In genomic region chr15:64466408-64467116, GRCh38 we compare ENCODE assay signal across 14 cellular contexts. TPM values are rescaled to one million over a fixed set of nuclear protein-coding genes. Genes with fewer than 3 reads are reported as not detected.
A peak's percentile ranks its signal among the peaks of the same experiment; 100 is the strongest.
DNase-seq lines count a peak whose midpoint lies in the region; ATAC-seq, FAIRE-seq and TF ChIP-seq lines count a peak whose summit lies in the region.
"Had no signal": no experiment of that assay in that cellular context is flagged by ENCODE, and none has a peak within 500 bp of the region (broad histone marks: within the 10 kb centered on the region; RNA-seq: fewer than 3 reads in every experiment).

No MANE protein-coding gene starts in this region.

- no peak for FAIRE-seq in small intestine (lab: Jason Lieb, UNC)

- H3K27ac ChIP-seq in GM23338 (ENCODE audit: low read depth) (peak overlapping the region; percentile 68; the same call in 1 of the 2 replicates), lower lobe of right lung (peak overlapping the region; percentile 9), small intestine (ENCODE audit: low read depth in 1 of 2, low read length in 1 of 2) (no peak overlapping the region), RWPE1 (no peak overlapping the region)
- H3K27ac ChIP-seq: BLaER1 had no signal

- H3K4me3 ChIP-seq in GM23338, result no peak overlapping the region
- H3K4me3 ChIP-seq in lower lobe of right lung, result no peak overlapping the region
- H3K4me3 ChIP-seq in small intestine (ENCODE audit: low read depth in 1 of 2, low read length in 2 of 2), result no peak overlapping the region
- H3K4me3 ChIP-seq: BLaER1 had no signal

- ATAC-seq in GM23338, result peak; percentile 65
- no peak for ATAC-seq in activated T-helper 17 cell treated with anti-CD3 and anti-CD28 coated beads, Interleukin-2, amount 50 U/mL, for 72 hours (replicated peaks)
- peak; percentile 84 to 85 for ATAC-seq in lower lobe of right lung
- ATAC-seq in GM21390 (IDR thresholded peaks at IDR 0.05; ENCODE audit: unreplicated experiment), result no peak
- ATAC-seq: esophagus mucosa had no signal

- H3K27me3 Mint-ChIP-seq in GM23338 (ENCODE audit: insufficient read depth, low read depth, poor library complexity), result no peaks in the 10 kb centered on the region
- H3K27me3 Mint-ChIP-seq in activated T-helper 17 cell treated with anti-CD3 and anti-CD28 coated beads, Interleukin-2, amount 50 U/mL, for 72 hours, result no peaks in the 10 kb centered on the region
- H3K27me3 Mint-ChIP-seq: activated B cell treated with CpG ODN at 0.5 μM for 24 hours had no signal

- peaks cover 43% of the 10 kb centered on the region for H3K4me1 ChIP-seq in GM23338 (ENCODE audit: insufficient read depth)
- H3K4me1 ChIP-seq in lower lobe of right lung, result peaks cover 62% of the 10 kb centered on the region
- peaks cover 5 to 33% of the 10 kb centered on the region in 2 donors for H3K4me1 ChIP-seq in small intestine (ENCODE audit: control insufficient read depth in 2 of 2, insufficient read depth in 1 of 2, low read depth in 1 of 2, low read length in 1 of 2)

- CTCF ChIA-PET in RWPE1 (lab: Yijun Ruan, JAX), result interaction anchor here (1.0 kb wide), 1 partner anchor 224 kb away, joined by 4 read pairs; no protein-coding TSS in a partner anchor

- H3K4me2 ChIP-seq in GM23338, result peak overlapping the region; percentile 44
- H3K4me2 ChIP-seq: BLaER1 had no signal

- H3F3A ChIP-seq in GM23338 (replicated peaks; ENCODE audit: low read depth), result peaks cover 6% of the 10 kb centered on the region; the same call in 1 of the 2 replicates

- no peaks in the 10 kb centered on the region for H3K27me3 ChIP-seq in GM23338 (ENCODE audit: insufficient read depth)
- no peaks in the 10 kb centered on the region for H3K27me3 ChIP-seq in lower lobe of right lung (ENCODE audit: low read depth)
- H3K27me3 ChIP-seq in small intestine (ENCODE audit: control insufficient read depth in 2 of 2, insufficient read depth in 2 of 2, low read length in 2 of 2), result no peaks in the 10 kb centered on the region
- H3K27me3 ChIP-seq: BLaER1 had no signal

- POLR2A ChIA-PET in RWPE1 (lab: Yijun Ruan, JAX; ENCODE audit: low non-redundant PET), result no interaction called here

- peaks cover 42% of the 10 kb centered on the region for H3K4me1 Mint-ChIP-seq in GM23338
- peaks cover 38% of the 10 kb centered on the region for H3K4me1 Mint-ChIP-seq in activated T-helper 17 cell treated with anti-CD3 and anti-CD28 coated beads, Interleukin-2, amount 50 U/mL, for 72 hours

- 59 to 74% (median 67%) methylated on average over 4 of the region's 4 CpGs for WGBS in small intestine, 3 donors

- DNase-seq in CD1c-positive myeloid dendritic cell (ENCODE audit: extremely low spot score) (peak; percentile 34), GM23338 (ENCODE audit: low spot score) (peak; percentile 34), lower lobe of right lung (no peak), small intestine (no peak), RWPE1 (ENCODE audit: low spot score) (no peak), activated gamma-delta T cell (lab: John Stamatoyannopoulos, UW) (no peak)
- DNase-seq: activated B cell treated with CpG ODN at 0.5 μM for 24 hours; midbrain; NCI-H1092 treated with DMSO at 0.1 percent for 48 hours; stimulated activated CD4-positive, alpha-beta T cell treated with anti-CD3 and anti-CD28 coated beads, Interleukin-4, amount 100 ng/mL, for 4 hours had no signal

- H2AFZ ChIP-seq in GM23338, result no peak overlapping the region

- H3K9me3 Mint-ChIP-seq in GM23338, result no peaks in the 10 kb centered on the region
- no peaks in the 10 kb centered on the region for H3K9me3 Mint-ChIP-seq in activated T-helper 17 cell treated with anti-CD3 and anti-CD28 coated beads, Interleukin-2, amount 50 U/mL, for 72 hours
- H3K9me3 Mint-ChIP-seq: activated B cell treated with CpG ODN at 0.5 μM for 24 hours had no signal

- H3K79me2 ChIP-seq in GM23338 (replicated peaks; ENCODE audit: insufficient read depth), result peaks cover 100% of the 10 kb centered on the region

- H3K36me3 ChIP-seq in GM23338 (ENCODE audit: insufficient read depth) (no peaks in the 10 kb centered on the region), lower lobe of right lung (peaks cover 5% of the 10 kb centered on the region), small intestine (ENCODE audit: control insufficient read depth in 2 of 2, insufficient read depth in 2 of 2, low read length in 2 of 2) (no peaks in the 10 kb centered on the region)

- H4K20me1 ChIP-seq in GM23338 (replicated peaks; ENCODE audit: insufficient read depth), result peaks cover 77% of the 10 kb centered on the region

- TF ChIP-seq CTCF in GM23338 (conservative IDR thresholded peaks at IDR 0.05; ENCODE audit: low read depth in 2 of 2) (no peak), lower lobe of right lung (IDR thresholded peaks at IDR 0.05) (no peak), RWPE1 (conservative IDR thresholded peaks at IDR 0.05; ENCODE audit: low read depth) (no peak)

- H3K9me3 ChIP-seq in lower lobe of right lung (no peaks in the 10 kb centered on the region), small intestine (ENCODE audit: control insufficient read depth, low read depth) (no peaks in the 10 kb centered on the region)
- H3K9me3 ChIP-seq: BLaER1 had no signal

- H3K9me2 ChIP-seq in GM23338 (ENCODE audit: insufficient read depth), result no peaks in the 10 kb centered on the region

- H3K27ac Mint-ChIP-seq in GM23338, result peak overlapping the region; percentile 72
- peak overlapping the region; percentile 42 for H3K27ac Mint-ChIP-seq in activated T-helper 17 cell treated with anti-CD3 and anti-CD28 coated beads, Interleukin-2, amount 50 U/mL, for 72 hours
- H3K27ac Mint-ChIP-seq: activated B cell treated with CpG ODN at 0.5 μM for 24 hours had no signal

- peaks cover 6% of the 10 kb centered on the region for H3K36me3 Mint-ChIP-seq in GM23338 (ENCODE audit: low read depth)
- H3K36me3 Mint-ChIP-seq in activated T-helper 17 cell treated with anti-CD3 and anti-CD28 coated beads, Interleukin-2, amount 50 U/mL, for 72 hours (ENCODE audit: low read depth), result peaks cover 41% of the 10 kb centered on the region

- intact Hi-C loops in lower lobe of right lung (cut with DNase I), result no loop called here

- no peak overlapping the region for H3K4me3 Mint-ChIP-seq in GM23338
- peak overlapping the region; percentile 9 for H3K4me3 Mint-ChIP-seq in activated T-helper 17 cell treated with anti-CD3 and anti-CD28 coated beads, Interleukin-2, amount 50 U/mL, for 72 hours
- H3K4me3 Mint-ChIP-seq: activated B cell treated with CpG ODN at 0.5 μM for 24 hours had no signal

TF ChIP-seq in GM23338, 12 proteins besides CTCF, POLR2A, EP300 and RAD21 (continues in another document):
- no peak for TF ChIP-seq NANOG (IDR thresholded peaks at IDR 0.05; ENCODE audit: borderline replicate concordance)

RNA-seq across cellular contexts. Expression of gene ZNF609, which starts 6.2 kb away (rescaled TPM):
- 34.2 and 40.2 TPM in 2 replicates for total RNA-seq in GM23338 (2014; rRNA removed; shearing (Covaris generic))
- polyA plus RNA-seq in GM23338 (2016; fragmentation: Nextera tagmentation; extraction: Ambion mirVana) (26.4 and 29.6 TPM in 2 replicates), small intestine (1 to 10 TPM; 6.8 to 9.8 (median 6.9) TPM)
- total RNA-seq in activated T-helper 17 cell treated with anti-CD3 and anti-CD28 coated beads, Interleukin-2, amount 50 U/mL, for 72 hours, result 10 to 100 TPM; 27.3 to 41.2 TPM
- total RNA-seq in lower lobe of right lung, result 45.3 TPM

Comparison
In these comparisons a context has a peak if more than half of its experiments do, and no peak if none do; other contexts are left out.
1. DNase-seq: peak in CD1c-positive myeloid dendritic cell (single experiment) and GM23338 (single experiment); none in lower lobe of right lung (single experiment), small intestine (single experiment), RWPE1 (single experiment) and activated gamma-delta T cell (single experiment).
2. ATAC-seq: peak in GM23338 (single experiment) and lower lobe of right lung (2 of 2); none in activated T-helper 17 cell treated with anti-CD3 and anti-CD28 coated beads, Interleukin-2, amount 50 U/mL, for 72 hours (single experiment) and GM21390 (single experiment).
3. H3K27ac ChIP-seq: peak in GM23338 (single experiment) and lower lobe of right lung (single experiment); none in small intestine (0 of 2) and RWPE1 (single experiment).